In the genomic region with DNA sequence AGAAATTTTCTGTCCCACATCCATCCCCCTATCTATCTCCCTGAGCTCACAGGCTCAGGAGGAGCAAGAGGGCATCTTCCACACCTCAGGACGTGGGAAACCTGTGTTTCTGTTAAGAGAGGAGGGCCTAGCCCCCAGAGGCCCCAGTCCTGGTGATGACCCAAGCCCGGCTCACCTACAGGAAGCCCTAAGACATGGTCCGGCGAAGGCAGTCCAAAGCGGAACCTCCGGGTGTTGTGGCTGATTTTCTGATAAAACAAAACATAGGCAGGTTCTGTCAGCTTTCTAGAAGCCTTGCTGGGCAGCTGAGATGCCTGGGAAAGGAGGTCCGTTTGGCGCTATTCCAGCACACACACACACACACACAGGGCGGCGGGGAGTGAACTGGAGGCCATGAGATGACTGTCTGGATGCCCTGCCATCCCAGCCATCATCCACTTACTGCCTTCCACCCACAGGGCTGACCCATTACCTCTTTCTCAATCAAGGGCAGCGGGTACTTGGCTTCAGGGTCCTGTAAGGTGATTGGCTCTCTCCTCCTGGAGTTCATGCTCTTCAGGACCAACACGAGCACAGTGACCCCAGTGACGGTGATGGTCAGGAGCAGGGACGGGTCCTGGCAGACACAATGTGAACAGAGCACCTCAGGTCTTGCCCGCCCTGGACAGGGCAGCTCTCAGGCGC, we compare ENCODE assay signal across 11 cellular contexts. TPM values are rescaled to one million over a fixed set of nuclear protein-coding genes. Genes with fewer than 3 reads are reported as not detected.
DNase-seq lines count a peak whose midpoint lies in the region; ATAC-seq and TF ChIP-seq lines count a peak whose summit lies in the region.
"Had no signal": no experiment of that assay in that cellular context is flagged by ENCODE, and none has a peak within 500 bp of the region (broad histone marks: within the 10 kb centered on the region; RNA-seq: fewer than 3 reads in every experiment).

No MANE protein-coding gene starts in this region.

- no peaks in the 10 kb centered on the region for H3K36me3 ChIP-seq in CD4-positive, alpha-beta memory T cell (ENCODE audit: insufficient read depth, low read length)
- H3K36me3 ChIP-seq: upper lobe of left lung had no signal

- peaks cover 37 to 52% of the 10 kb centered on the region in 2 donors for H3K27me3 Mint-ChIP-seq in CD4-positive, alpha-beta memory T cell
- peaks cover 20% of the 10 kb centered on the region for H3K27me3 Mint-ChIP-seq in nephron (ENCODE audit: low read depth)
- peaks cover 36% of the 10 kb centered on the region for H3K27me3 Mint-ChIP-seq in activated CD4-positive, alpha-beta memory T cell treated with anti-CD3 and anti-CD28 coated beads, Interleukin-2, amount 10 ng/mL, durations not matched to agents 7 days and 5 days

- H3K4me3 Mint-ChIP-seq in CD4-positive, alpha-beta memory T cell: peak overlapping the region in 7 of 8 donors; percentile 45 to 75 (median 61)
- peak overlapping the region; percentile 76 to 82 (median 79) for H3K4me3 Mint-ChIP-seq in nephron
- H3K4me3 Mint-ChIP-seq in activated CD4-positive, alpha-beta memory T cell treated with anti-CD3 and anti-CD28 coated beads, Interleukin-2, amount 10 ng/mL, durations not matched to agents 7 days and 5 days: no peak overlapping the region

- H3K9me3 ChIP-seq in CD4-positive, alpha-beta memory T cell (ENCODE audit: control insufficient read depth in 1 of 2, low read length in 2 of 2): no peaks in the 10 kb centered on the region
- H3K9me3 ChIP-seq: upper lobe of left lung had no signal

- intact Hi-C loops in CD4-positive, alpha-beta memory T cell (cut with micrococcal nuclease): no loop called here

- no peak overlapping the region for H3K4me3 ChIP-seq in CD4-positive, alpha-beta memory T cell (ENCODE audit: low read length in 2 of 2)

- H3K36me3 Mint-ChIP-seq in CD4-positive, alpha-beta memory T cell: no peaks in the 10 kb centered on the region
- peaks cover 8% of the 10 kb centered on the region for H3K36me3 Mint-ChIP-seq in nephron (ENCODE audit: low read depth)
- H3K36me3 Mint-ChIP-seq in activated CD4-positive, alpha-beta memory T cell treated with anti-CD3 and anti-CD28 coated beads, Interleukin-2, amount 10 ng/mL, durations not matched to agents 7 days and 5 days (ENCODE audit: low read depth): no peaks in the 10 kb centered on the region

- no peak overlapping the region for H3K27ac ChIP-seq in CD4-positive, alpha-beta memory T cell (ENCODE audit: low read depth, low read length)
- peak overlapping the region; percentile 35 for H3K27ac ChIP-seq in angular gyrus (ENCODE audit: low read depth, low read length)

- no peak overlapping the region for H3K27ac Mint-ChIP-seq in CD4-positive, alpha-beta memory T cell
- peak overlapping the region; percentile 6 to 88 (median 78) for H3K27ac Mint-ChIP-seq in nephron
- no peak overlapping the region for H3K27ac Mint-ChIP-seq in activated CD4-positive, alpha-beta memory T cell treated with anti-CD3 and anti-CD28 coated beads, Interleukin-2, amount 10 ng/mL, durations not matched to agents 7 days and 5 days

- peaks cover 14% of the 10 kb centered on the region for H3K4me1 ChIP-seq in CD4-positive, alpha-beta memory T cell (ENCODE audit: insufficient read depth, low read length)

- H3K9me3 Mint-ChIP-seq in CD4-positive, alpha-beta memory T cell: no peaks in the 10 kb centered on the region
- no peaks in the 10 kb centered on the region for H3K9me3 Mint-ChIP-seq in nephron
- no peaks in the 10 kb centered on the region for H3K9me3 Mint-ChIP-seq in activated CD4-positive, alpha-beta memory T cell treated with anti-CD3 and anti-CD28 coated beads, Interleukin-2, amount 10 ng/mL, durations not matched to agents 7 days and 5 days

- peak; percentile 12 for ATAC-seq in GM21526 (IDR thresholded peaks at IDR 0.05; ENCODE audit: low FRiP score, unreplicated experiment)

- no peak for DNase-seq in CD4-positive, alpha-beta memory T cell
- no peak for DNase-seq in activated CD4-positive, alpha-beta memory T cell treated with anti-CD3 and anti-CD28 coated beads, Interleukin-2, amount 10 ng/mL, durations not matched to agents 7 days and 5 days
- DNase-seq in SKM-1 (lab: John Stamatoyannopoulos, UW; ENCODE audit: unreplicated experiment) (no peak), NCI-H2196 (lab: John Stamatoyannopoulos, UW; ENCODE audit: unreplicated experiment) (no peak), KG1 (lab: John Stamatoyannopoulos, UW) (no peak)
- DNase-seq: activated CD4-positive, alpha-beta T cell treated with anti-CD3 and anti-CD28 coated beads for 4 hours had no signal

- H3K27me3 ChIP-seq in CD4-positive, alpha-beta memory T cell (ENCODE audit: insufficient read depth, low read length): peaks cover 7% of the 10 kb centered on the region

- no peak for TF ChIP-seq CTCF in nephron (IDR thresholded peaks at IDR 0.05; ENCODE audit: unreplicated experiment in 3 of 3)

- CTCF ChIA-PET in CD4-positive, alpha-beta memory T cell (lab: Charles Lee; ENCODE audit: partially characterized antibody): no interaction called here
- CTCF ChIA-PET in activated CD4-positive, alpha-beta memory T cell treated with anti-CD3 and anti-CD28 coated beads, Interleukin-2, amount 10 ng/mL, durations not matched to agents 7 days and 5 days (lab: Charles Lee): no interaction called here

- H3K4me1 Mint-ChIP-seq in CD4-positive, alpha-beta memory T cell: peaks cover 5 to 18% (median 9%) of the 10 kb centered on the region in 4 donors
- H3K4me1 Mint-ChIP-seq in nephron: peaks cover 60% of the 10 kb centered on the region
- peaks cover 13% of the 10 kb centered on the region for H3K4me1 Mint-ChIP-seq in activated CD4-positive, alpha-beta memory T cell treated with anti-CD3 and anti-CD28 coated beads, Interleukin-2, amount 10 ng/mL, durations not matched to agents 7 days and 5 days

- POLR2A ChIA-PET in CD4-positive, alpha-beta memory T cell (lab: Charles Lee; ENCODE audit: partially characterized antibody): no interaction called here
- POLR2A ChIA-PET in activated CD4-positive, alpha-beta memory T cell treated with anti-CD3 and anti-CD28 coated beads, Interleukin-2, amount 10 ng/mL, durations not matched to agents 7 days and 5 days (lab: Charles Lee): no interaction called here

RNA-seq across cellular contexts. Expression of gene CYB5R2, which starts 0.9 kb away (rescaled TPM):
- total RNA-seq in CD4-positive, alpha-beta memory T cell: not detected
- polyA plus RNA-seq in CD4-positive, alpha-beta memory T cell: under 1 TPM in 1 of 2 donors, not detected in 1; 0.17 TPM
- 1 to 10 TPM; 1.8 TPM for total RNA-seq in activated CD4-positive, alpha-beta memory T cell treated with anti-CD3 and anti-CD28 coated beads, Interleukin-2, amount 10 ng/mL, durations not matched to agents 7 days and 5 days

RNA-seq across cellular contexts. Expression of gene OVCH2, which starts 33.9 kb away (rescaled TPM):
- not detected for total RNA-seq in CD4-positive, alpha-beta memory T cell
- not detected for polyA plus RNA-seq in CD4-positive, alpha-beta memory T cell
- not detected for total RNA-seq in activated CD4-positive, alpha-beta memory T cell treated with anti-CD3 and anti-CD28 coated beads, Interleukin-2, amount 10 ng/mL, durations not matched to agents 7 days and 5 days
- total RNA-seq: pulmonary artery endothelial cell had no signal

Comparison
In these comparisons a context has a peak if more than half of its experiments do, and no peak if none do; other contexts are left out.
1. H3K27ac Mint-ChIP-seq: peak in nephron (3 of 3); none in CD4-positive, alpha-beta memory T cell (0 of 7) and activated CD4-positive, alpha-beta memory T cell treated with anti-CD3 and anti-CD28 coated beads, Interleukin-2, amount 10 ng/mL, durations not matched to agents 7 days and 5 days (single experiment).